ENCODE assay signal across 1 cellular context in the genomic region with DNA sequence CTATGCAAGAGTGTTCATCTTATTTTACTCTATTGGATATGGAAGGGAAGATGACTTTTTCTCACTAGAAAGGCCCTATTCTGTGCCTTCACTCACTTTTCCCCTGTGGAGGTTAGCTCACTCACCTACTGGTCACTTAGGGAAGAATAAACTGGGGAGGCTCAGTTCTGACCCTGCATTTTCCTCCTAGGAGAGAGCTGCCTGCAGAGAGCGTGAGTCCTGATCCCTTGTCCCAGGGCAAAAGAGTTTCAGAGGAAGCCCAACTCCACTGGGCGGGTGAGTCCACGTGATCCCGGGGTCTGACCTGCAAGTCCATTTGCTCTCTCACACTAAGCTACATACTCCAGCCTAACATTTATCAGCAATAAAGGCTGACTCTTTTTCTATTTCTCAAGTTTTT.
TF ChIP-seq lines count a peak whose summit lies in the region.

No MANE protein-coding gene starts in this region.

TF ChIP-seq in GM23338, 12 proteins besides CTCF, POLR2A, EP300 and RAD21 (continued from another document):
- TF ChIP-seq, protein P1, sequence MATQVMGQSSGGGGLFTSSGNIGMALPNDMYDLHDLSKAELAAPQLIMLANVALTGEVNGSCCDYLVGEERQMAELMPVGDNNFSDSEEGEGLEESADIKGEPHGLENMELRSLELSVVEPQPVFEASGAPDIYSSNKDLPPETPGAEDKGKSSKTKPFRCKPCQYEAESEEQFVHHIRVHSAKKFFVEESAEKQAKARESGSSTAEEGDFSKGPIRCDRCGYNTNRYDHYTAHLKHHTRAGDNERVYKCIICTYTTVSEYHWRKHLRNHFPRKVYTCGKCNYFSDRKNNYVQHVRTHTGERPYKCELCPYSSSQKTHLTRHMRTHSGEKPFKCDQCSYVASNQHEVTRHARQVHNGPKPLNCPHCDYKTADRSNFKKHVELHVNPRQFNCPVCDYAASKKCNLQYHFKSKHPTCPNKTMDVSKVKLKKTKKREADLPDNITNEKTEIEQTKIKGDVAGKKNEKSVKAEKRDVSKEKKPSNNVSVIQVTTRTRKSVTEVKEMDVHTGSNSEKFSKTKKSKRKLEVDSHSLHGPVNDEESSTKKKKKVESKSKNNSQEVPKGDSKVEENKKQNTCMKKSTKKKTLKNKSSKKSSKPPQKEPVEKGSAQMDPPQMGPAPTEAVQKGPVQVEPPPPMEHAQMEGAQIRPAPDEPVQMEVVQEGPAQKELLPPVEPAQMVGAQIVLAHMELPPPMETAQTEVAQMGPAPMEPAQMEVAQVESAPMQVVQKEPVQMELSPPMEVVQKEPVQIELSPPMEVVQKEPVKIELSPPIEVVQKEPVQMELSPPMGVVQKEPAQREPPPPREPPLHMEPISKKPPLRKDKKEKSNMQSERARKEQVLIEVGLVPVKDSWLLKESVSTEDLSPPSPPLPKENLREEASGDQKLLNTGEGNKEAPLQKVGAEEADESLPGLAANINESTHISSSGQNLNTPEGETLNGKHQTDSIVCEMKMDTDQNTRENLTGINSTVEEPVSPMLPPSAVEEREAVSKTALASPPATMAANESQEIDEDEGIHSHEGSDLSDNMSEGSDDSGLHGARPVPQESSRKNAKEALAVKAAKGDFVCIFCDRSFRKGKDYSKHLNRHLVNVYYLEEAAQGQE (IDR thresholded peaks at IDR 0.05; ENCODE audit: unreplicated experiment), result no peak
TF ChIP-seq in GM23338: peak in this region for 0.
